23 cellular contexts compared by ENCODE assay signal in the genomic region with DNA sequence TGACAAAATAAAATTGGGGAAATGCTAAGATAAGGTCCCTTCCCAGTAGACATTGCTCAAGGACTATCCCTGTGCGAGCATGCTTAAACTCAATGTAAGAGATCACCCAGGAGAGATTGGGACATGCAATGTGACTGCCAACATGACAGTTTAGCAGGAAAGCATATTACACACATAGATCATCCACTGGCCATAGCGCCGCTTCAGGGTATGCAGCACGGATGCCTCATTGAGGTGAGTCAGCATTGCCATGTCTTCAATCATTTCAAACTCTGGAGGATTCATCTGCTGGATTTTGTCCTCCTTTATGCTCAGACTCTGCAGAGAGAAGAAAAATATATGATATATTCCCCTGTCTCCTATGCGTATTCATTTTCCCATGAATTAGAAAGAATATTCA.
"Had no signal": no experiment of that assay in that cellular context is flagged by ENCODE, and none has a peak within 500 bp of the region (broad histone marks: within the 10 kb centered on the region; RNA-seq: fewer than 3 reads in every experiment).

No MANE protein-coding gene starts in this region.

- H3K36me3 Mint-ChIP-seq: activated naive CD4-positive, alpha-beta T cell treated with anti-CD3 and anti-CD28 coated beads, Interleukin-2, amount 10 ng/mL, durations not matched to agents 7 days and 5 days; activated naive CD8-positive, alpha-beta T cell treated with anti-CD3 and anti-CD28 coated beads for 36 hours had no signal

- H3K36me3 ChIP-seq: WERI-Rb-1 had no signal

- H3K27me3 Mint-ChIP-seq: activated CD4-positive, alpha-beta T cell treated with anti-CD3 and anti-CD28 coated beads for 36 hours; activated naive CD8-positive, alpha-beta T cell treated with anti-CD3 and anti-CD28 coated beads for 36 hours had no signal

- H3K27ac Mint-ChIP-seq: activated CD4-positive, alpha-beta memory T cell treated with anti-CD3 and anti-CD28 coated beads, Interleukin-2, amount 10 ng/mL, durations not matched to agents 7 days and 5 days; activated CD4-positive, alpha-beta T cell treated with anti-CD3 and anti-CD28 coated beads for 36 hours; activated naive CD4-positive, alpha-beta T cell treated with anti-CD3 and anti-CD28 coated beads, Interleukin-2, amount 10 ng/mL, durations not matched to agents 7 days and 5 days; activated naive CD8-positive, alpha-beta T cell treated with anti-CD3 and anti-CD28 coated beads for 36 hours; activated T-cell treated with anti-CD3 and anti-CD28 coated beads, Interleukin-2, amount 50 U/mL, for 72 hours; activated T-helper 2 cell treated with anti-CD3 and anti-CD28 coated beads, Interferon-gamma antibody, Interleukin-2, Interleukin-4, amounts not matched to agents 10 μg/mL and 5 μg/mL and 100 μg/mL, durations not matched to agents 14 hours and 24 hours and 36 hours had no signal

- ATAC-seq: activated CD4-positive, alpha-beta T cell treated with anti-CD3 and anti-CD28 coated beads for 36 hours; activated T-cell treated with anti-CD3 and anti-CD28 coated beads, Interleukin-2, amount 50 U/mL, for 72 hours had no signal

- H3K9me3 Mint-ChIP-seq: activated CD4-positive, alpha-beta memory T cell treated with anti-CD3 and anti-CD28 coated beads, Interleukin-2, amount 10 ng/mL, durations not matched to agents 7 days and 5 days; activated naive CD4-positive, alpha-beta T cell treated with anti-CD3 and anti-CD28 coated beads, Interleukin-2, amount 10 ng/mL, durations not matched to agents 7 days and 5 days; activated naive CD8-positive, alpha-beta T cell treated with anti-CD3 and anti-CD28 coated beads for 36 hours; activated T-helper 2 cell treated with anti-CD3 and anti-CD28 coated beads, Interferon-gamma antibody, Interleukin-2, Interleukin-4, amounts not matched to agents 10 μg/mL and 5 μg/mL and 100 μg/mL, durations not matched to agents 14 hours and 24 hours and 36 hours had no signal

- FAIRE-seq: RCC 7860 had no signal

- H3K27ac ChIP-seq: KMS-11, WERI-Rb-1 had no signal

- H3K4me1 Mint-ChIP-seq: activated CD4-positive, alpha-beta T cell treated with anti-CD3 and anti-CD28 coated beads for 36 hours; activated naive CD4-positive, alpha-beta T cell treated with anti-CD3 and anti-CD28 coated beads, Interleukin-2, amount 10 ng/mL, durations not matched to agents 7 days and 5 days; activated naive CD8-positive, alpha-beta T cell treated with anti-CD3 and anti-CD28 coated beads for 36 hours had no signal

- H3K4me3 Mint-ChIP-seq: activated CD4-positive, alpha-beta memory T cell treated with anti-CD3 and anti-CD28 coated beads, Interleukin-2, amount 10 ng/mL, durations not matched to agents 7 days and 5 days; activated CD4-positive, alpha-beta T cell treated with anti-CD3 and anti-CD28 coated beads for 36 hours; activated naive CD4-positive, alpha-beta T cell treated with anti-CD3 and anti-CD28 coated beads, Interleukin-2, amount 10 ng/mL, durations not matched to agents 7 days and 5 days; activated naive CD8-positive, alpha-beta T cell treated with anti-CD3 and anti-CD28 coated beads for 36 hours; activated T-cell treated with anti-CD3 and anti-CD28 coated beads, Interleukin-2, amount 50 U/mL, for 72 hours had no signal

- DNase-seq: activated CD4-positive, alpha-beta memory T cell treated with anti-CD3 and anti-CD28 coated beads, Interleukin-2, amount 10 ng/mL, durations not matched to agents 7 days and 5 days; activated CD4-positive, alpha-beta T cell treated with anti-CD3 and anti-CD28 coated beads for 36 hours; activated CD4-positive, alpha-beta T cell treated with anti-CD3 and anti-CD28 coated beads, Interleukin-2, amount 50 U/mL, for 1 hour; activated CD8-positive, alpha-beta memory T cell treated with anti-CD3 and anti-CD28 coated beads, Interleukin-2, amount 50 U/mL, for 4 hours; activated gamma-delta T cell treated with Interleukin-2 at 50 U/mL for 16 hours; activated naive CD4-positive, alpha-beta T cell treated with anti-CD3 and anti-CD28 coated beads, Interleukin-2, amount 10 ng/mL, durations not matched to agents 7 days and 5 days; activated naive CD8-positive, alpha-beta T cell treated with anti-CD3 and anti-CD28 coated beads for 36 hours; activated T-cell treated with anti-CD3 and anti-CD28 coated beads, Interleukin-2, amount 50 U/mL, for 72 hours; anterior cingulate cortex; central memory CD4-positive, alpha-beta T cell; MM.1S; NCI-H1105 treated with DMSO at 0.1 percent for 48 hours; NCI-H1436 treated with DMSO at 0.1 percent for 48 hours; NCI-H187; NCI-H2081; NCI-H446; NCI-H524; SIG-M5; T-helper 1 cell; WERI-Rb-1 had no signal
